In the genomic region with DNA sequence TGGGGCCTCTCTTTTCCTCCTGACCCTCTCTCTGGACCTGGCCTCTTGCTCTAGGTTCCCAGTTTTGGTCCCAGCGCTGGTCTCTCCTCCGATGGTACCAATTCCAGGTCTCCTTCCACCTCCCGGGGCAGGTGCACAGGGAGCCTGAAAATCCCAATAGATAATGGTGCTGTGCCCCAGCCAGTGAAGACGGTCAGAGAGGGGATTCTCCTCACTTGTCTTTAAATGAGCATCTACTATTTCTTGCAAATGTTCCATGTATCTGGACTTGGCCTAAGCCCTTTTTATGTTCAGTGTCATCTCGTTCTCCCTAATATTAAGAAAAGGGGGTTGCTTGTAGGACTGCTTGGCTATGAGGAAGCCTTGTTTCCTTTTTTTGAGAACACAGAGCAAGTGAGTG, we compare ENCODE assay signal across 25 cellular contexts. TPM values are rescaled to one million over a fixed set of nuclear protein-coding genes. Genes with fewer than 3 reads are reported as not detected.
"Had no signal": no experiment of that assay in that cellular context is flagged by ENCODE, and none has a peak within 500 bp of the region (broad histone marks: within the 10 kb centered on the region; RNA-seq: fewer than 3 reads in every experiment).

No MANE protein-coding gene starts in this region.

- H3K4me3 ChIP-seq: colonic mucosa, esophagus squamous epithelium, lower lobe of right lung, mucosa of descending colon, ovary, psoas muscle, sigmoid colon, suprapubic skin, transverse colon, vagina had no signal

- ATAC-seq: effector memory CD8-positive, alpha-beta T cell; psoas muscle; right cardiac atrium; stimulated activated naive CD8-positive, alpha-beta T cell treated with anti-CD3 and anti-CD28 coated beads, Interleukin-15, amount 100 ng/mL, for 72 hours had no signal

- H3K27ac Mint-ChIP-seq: immature natural killer cell, nephron progenitor cell had no signal

- H3K27me3 ChIP-seq: colonic mucosa, esophagus squamous epithelium, ovary, sigmoid colon, transverse colon, vagina had no signal

- H3K36me3 Mint-ChIP-seq: immature natural killer cell, naive B cell had no signal

- H3K9me3 Mint-ChIP-seq: effector memory CD8-positive, alpha-beta T cell; immature natural killer cell; naive B cell; nephron progenitor cell; stimulated activated naive CD8-positive, alpha-beta T cell treated with anti-CD3 and anti-CD28 coated beads, Interleukin-15, amount 100 ng/mL, for 72 hours had no signal

- H3K36me3 ChIP-seq: colonic mucosa, esophagus squamous epithelium, lower lobe of right lung, ovary, sigmoid colon, suprapubic skin, transverse colon, vagina had no signal

- H3K4me1 ChIP-seq: colonic mucosa, psoas muscle, sigmoid colon, vagina had no signal

- H3K27ac ChIP-seq: colonic mucosa, esophagus squamous epithelium, lower lobe of right lung, ovary, psoas muscle, sigmoid colon, suprapubic skin, transverse colon, vagina had no signal

- H3K4me1 Mint-ChIP-seq: immature natural killer cell had no signal

- H3K9me3 ChIP-seq: colonic mucosa, esophagus squamous epithelium, lower lobe of right lung, mucosa of descending colon, ovary, psoas muscle, sigmoid colon, suprapubic skin, transverse colon, vagina had no signal

- H3K4me3 Mint-ChIP-seq: effector memory CD8-positive, alpha-beta T cell; immature natural killer cell; naive B cell; nephron progenitor cell; stimulated activated naive CD8-positive, alpha-beta T cell treated with anti-CD3 and anti-CD28 coated beads, Interleukin-15, amount 100 ng/mL, for 72 hours had no signal

- DNase-seq: dermis blood vessel endothelial cell; effector memory CD8-positive, alpha-beta T cell; esophagus squamous epithelium; hypothalamus; immature natural killer cell; naive B cell; nephron progenitor cell; occipital lobe; ovary; sigmoid colon; stimulated activated CD4-positive, alpha-beta T cell treated with anti-CD3 and anti-CD28 coated beads, Interleukin-4, amount 100 ng/mL, for 4 hours; stimulated activated naive CD4-positive, alpha-beta T cell; stimulated activated naive CD8-positive, alpha-beta T cell treated with anti-CD3 and anti-CD28 coated beads, Interleukin-15, amount 100 ng/mL, for 72 hours had no signal

RNA-seq across cellular contexts. Expression of a gene that starts 0.4 kb away (rescaled TPM):
- total RNA-seq: chondrocyte, dermis blood vessel endothelial cell, fibroblast of villous mesenchyme, frontal cortex, occipital lobe, renal cortical epithelial cell, vagina had no signal

RNA-seq across cellular contexts. Expression of a gene that starts 24.3 kb away (rescaled TPM):
- total RNA-seq: frontal cortex, occipital lobe, vagina had no signal

RNA-seq across cellular contexts. Expression of a gene that starts 56.2 kb away (rescaled TPM):
- total RNA-seq: frontal cortex had no signal
